In genomic region chr1:43614891-43615290, GRCh38 we compare ENCODE assay signal across 8 cellular contexts.
"Had no signal": no experiment of that assay in that cellular context is flagged by ENCODE, and none has a peak within 500 bp of the region (broad histone marks: within the 10 kb centered on the region; RNA-seq: fewer than 3 reads in every experiment).

No MANE protein-coding gene starts in this region.

- H3K9me3 ChIP-seq: HAP-1 had no signal

- H3K27ac ChIP-seq: GM23248 had no signal

- DNase-seq: GM23248, GOT3, H7, H9, HCEC 1CT, HFFc6 had no signal

- H2AFZ ChIP-seq: GM23248, GM23338 had no signal

- H3K4me2 ChIP-seq: GM23338 had no signal

- H3K4me3 ChIP-seq: GM23248, GM23338, HAP-1 had no signal

- H3K4me1 ChIP-seq: HAP-1 had no signal
